ENCODE assay signal across 8 cellular contexts in the genomic region with DNA sequence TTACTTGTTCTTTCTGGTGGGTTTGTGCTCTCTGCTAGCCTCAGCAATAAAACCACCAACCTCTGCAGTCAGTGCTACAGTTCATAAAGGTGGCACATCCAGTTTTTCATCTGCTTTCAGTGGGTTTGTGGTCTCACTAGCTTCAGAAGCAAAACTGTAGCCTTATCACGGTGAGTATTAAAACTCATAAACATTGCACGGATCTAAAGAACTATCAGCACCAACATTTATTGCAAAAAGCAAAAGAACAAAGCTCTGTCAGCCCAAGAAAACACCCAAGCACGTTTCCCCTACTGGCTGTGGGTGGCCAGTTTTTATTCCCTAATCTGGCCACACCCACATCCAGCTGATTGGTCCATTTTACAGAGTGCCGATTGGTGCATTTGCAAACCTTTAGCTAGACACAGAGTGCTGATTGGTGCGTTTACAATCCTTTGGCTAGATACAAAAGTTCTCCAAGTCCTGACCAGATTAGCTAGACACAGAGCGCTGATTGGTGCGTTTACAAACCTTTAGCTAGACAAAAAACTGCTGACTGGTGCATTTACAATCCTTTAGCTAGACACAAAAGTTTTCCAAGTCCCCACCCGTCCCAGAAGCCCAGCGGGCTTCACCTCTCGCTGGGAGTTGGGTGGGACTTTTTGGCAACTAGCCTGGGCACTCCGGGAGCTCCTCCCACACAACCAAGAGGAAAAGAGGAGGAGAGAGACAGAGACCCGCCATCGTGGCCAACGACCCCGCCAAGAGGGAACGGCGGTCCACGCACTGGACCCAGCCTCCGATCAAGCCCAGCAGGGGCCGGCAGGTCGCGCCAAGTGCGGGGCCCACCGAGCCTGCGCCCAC. TPM values are rescaled to one million over a fixed set of nuclear protein-coding genes. Genes with fewer than 3 reads are reported as not detected.
A peak's percentile ranks its signal among the peaks of the same experiment; 100 is the strongest.
DNase-seq lines count a peak whose midpoint lies in the region; ATAC-seq, FAIRE-seq and TF ChIP-seq lines count a peak whose summit lies in the region.
"Had no signal": no experiment of that assay in that cellular context is flagged by ENCODE, and none has a peak within 500 bp of the region (broad histone marks: within the 10 kb centered on the region; RNA-seq: fewer than 3 reads in every experiment).

No MANE protein-coding gene starts in this region.

- WGBS in esophagus, 2 donors: 34 to 39% methylated on average over 25 of the region's 25 CpGs

- ATAC-seq in sciatic nerve: no peak

- peaks cover 2 to 3% of the 10 kb centered on the region in 2 donors for H3K4me1 ChIP-seq in esophagus (ENCODE audit: control insufficient read depth in 2 of 2, insufficient read depth in 2 of 2, low read length in 1 of 2)

- no peak for FAIRE-seq in D721Med (lab: Jason Lieb, UNC)
- FAIRE-seq: TTC549 had no signal

- peak overlapping the region; percentile 35 for H3K4me3 ChIP-seq in WI38 (ENCODE audit: low read depth, low read length)
- H3K4me3 ChIP-seq in esophagus (ENCODE audit: low read depth in 1 of 2, low read length in 2 of 2): peak overlapping the region; percentile 61 to 67

- intact Hi-C loops in sciatic nerve (cut with DNase I): no loop called here

- H3K36me3 ChIP-seq in esophagus (ENCODE audit: control insufficient read depth in 2 of 2, insufficient read depth in 2 of 2, low read length in 1 of 2): no peaks in the 10 kb centered on the region

- no peaks in the 10 kb centered on the region for H3K9me3 ChIP-seq in esophagus (ENCODE audit: control insufficient read depth in 2 of 2, insufficient read depth in 1 of 2, low read depth in 1 of 2, low read length in 1 of 2)

- DNase-seq in HuH-7.5 (ENCODE audit: low spot score) (peak; percentile 9), sciatic nerve (ENCODE audit: low spot score) (peak; percentile 67), NCI-H526 treated with DMSO at 0.1 percent for 48 hours (lab: John Stamatoyannopoulos, UW) (no peak), D721Med (ENCODE audit: insufficient read length, low spot score) (no peak), GM13977 (ENCODE audit: low spot score) (no peak)

- TF ChIP-seq CTCF in WI38 (IDR thresholded peaks at IDR 0.05; ENCODE audit: low read depth, low read length) (no peak), D721Med (IDR thresholded peaks at IDR 0.05; ENCODE audit: insufficient read depth, missing control alignments) (no peak), GM13977 (IDR thresholded peaks at IDR 0.05; ENCODE audit: extremely low read depth, insufficient read depth, missing control alignments) (no peak)

- H3K27me3 ChIP-seq in esophagus (ENCODE audit: control insufficient read depth in 1 of 2, insufficient read depth in 2 of 2, low read length in 2 of 2): no peaks in the 10 kb centered on the region

- in situ Hi-C loops in GM13977 (cut with MboI; ENCODE audit: low pct_unique_long_range_greater_than_20kb, low sequenced_read_pairs, unreplicated experiment): no loop called here

- peak overlapping the region; percentile 90 to 93 for H3K27ac ChIP-seq in esophagus (ENCODE audit: low read depth in 2 of 2, low read length in 1 of 2)

RNA-seq across cellular contexts. Expression of a gene that starts 3.3 kb away (rescaled TPM):
- 10 to 100 TPM; 82.7 to 84.9 TPM for polyA plus RNA-seq in esophagus
- 79.5 TPM for total RNA-seq in sciatic nerve

RNA-seq across cellular contexts. Expression of a gene that starts 24.8 kb away (rescaled TPM):
- 10 to 100 TPM in 1 of 2 donors, 1 to 10 TPM in 1; 9.2 to 20.9 TPM for polyA plus RNA-seq in esophagus
- 12.3 TPM for total RNA-seq in sciatic nerve

RNA-seq across cellular contexts. Expression of a gene that starts 25.2 kb away (rescaled TPM):
- under 1 TPM in 1 of 2 donors, not detected in 1; 0.69 TPM for polyA plus RNA-seq in esophagus
- total RNA-seq in sciatic nerve: 1.1 TPM

RNA-seq across cellular contexts. Expression of a gene that starts 28.0 kb away (rescaled TPM):
- 10 to 100 TPM; 47.6 to 50.8 TPM for polyA plus RNA-seq in esophagus
- total RNA-seq in sciatic nerve: 58.9 TPM

Comparison
In these comparisons a context has a peak if more than half of its experiments do, and no peak if none do; other contexts are left out.
1. DNase-seq: peak in HuH-7.5 (single experiment) and sciatic nerve (single experiment); none in NCI-H526 treated with DMSO at 0.1 percent for 48 hours (single experiment), D721Med (single experiment) and GM13977 (single experiment).